ENCODE assay signal across 15 cellular contexts in genomic region chr19:4962085-4962619, GRCh38. TPM values are rescaled to one million over a fixed set of nuclear protein-coding genes. Genes with fewer than 3 reads are reported as not detected.
DNase-seq lines count a peak whose midpoint lies in the region; ATAC-seq and TF ChIP-seq lines count a peak whose summit lies in the region.
"Had no signal": no experiment of that assay in that cellular context is flagged by ENCODE, and none has a peak within 500 bp of the region (broad histone marks: within the 10 kb centered on the region; RNA-seq: fewer than 3 reads in every experiment).

No MANE protein-coding gene starts in this region.

- peaks cover 0 to 1% (median 0%) of the 10 kb centered on the region in 3 donors for H3K27me3 Mint-ChIP-seq in CD14-positive monocyte (ENCODE audit: low read depth in 3 of 3)

- ATAC-seq in left colon (peak; percentile 53), left ventricle myocardium superior (no peak)
- ATAC-seq: A549; CD8-positive, alpha-beta T cell; HCT116 had no signal

- DNase-seq in left colon (no peak), osteoblast (ENCODE audit: insufficient read length, low spot score, missing footprints) (peak; percentile 49), CD14-positive monocyte (ENCODE audit: low spot score) (no peak), left ventricle myocardium superior (no peak)
- DNase-seq: Calu3; CD8-positive, alpha-beta T cell; DMS79 treated with DMSO at 0.1 percent for 48 hours; GF-D8; GOT3; H7 had no signal

- no peaks in the 10 kb centered on the region for H3K79me2 ChIP-seq in osteoblast (ENCODE audit: insufficient read depth, low read length)

- H3K27me3 ChIP-seq in osteoblast (ENCODE audit: insufficient read depth, low read length) = no peaks in the 10 kb centered on the region
- H3K27me3 ChIP-seq: BLaER1 had no signal

- H4K20me1 ChIP-seq in osteoblast (ENCODE audit: insufficient read depth, low read length) = peaks cover 3% of the 10 kb centered on the region

- no peaks in the 10 kb centered on the region for H3K4me1 ChIP-seq in HEK293 (ENCODE audit: control insufficient read depth, insufficient read depth, low read length)
- H3K4me1 ChIP-seq in osteoblast (ENCODE audit: insufficient read depth, low read length) = no peaks in the 10 kb centered on the region
- H3K4me1 ChIP-seq: A549 had no signal

- TF ChIP-seq CTCF in 22Rv1 (IDR thresholded peaks at IDR 0.05) (no peak), HEK293 (tag by site-specific recombination; IDR thresholded peaks at IDR 0.05) (no peak), osteoblast (IDR thresholded peaks at IDR 0.05; ENCODE audit: extremely low read depth, low read depth, low read length) (no peak), CD14-positive monocyte (IDR thresholded peaks at IDR 0.05) (no peak)

- CTCF ChIA-PET in HEK293 (lab: Yijun Ruan, JAX) = no interaction called here

- no peak overlapping the region for H3K4me2 ChIP-seq in osteoblast (ENCODE audit: insufficient read depth, low read length)
- H3K4me2 ChIP-seq: A549, BLaER1 had no signal

- H3K9me3 Mint-ChIP-seq in CD14-positive monocyte = no peaks in the 10 kb centered on the region
- H3K9me3 Mint-ChIP-seq: CD8-positive, alpha-beta T cell had no signal

- peaks cover 44 to 56% of the 10 kb centered on the region in 2 experiments for H3K36me3 ChIP-seq in HEK293 (ENCODE audit: control insufficient read depth in 2 of 2, insufficient read depth in 1 of 2, low read length in 2 of 2)
- H3K36me3 ChIP-seq in osteoblast (ENCODE audit: insufficient read depth, low read length) = peaks cover 27% of the 10 kb centered on the region

- intact Hi-C loops in left colon (cut with DNase I, micrococcal nuclease) (no loop called here), CD14-positive monocyte (cut with micrococcal nuclease) (loop anchor here in 1 of 2 donors (10.0 kb wide), 1 partner anchor 157 kb away; no protein-coding TSS in a partner anchor), left ventricle myocardium superior (cut with micrococcal nuclease) (no loop called here)

- peaks cover 10 to 52% of the 10 kb centered on the region in 2 donors for H3K36me3 Mint-ChIP-seq in CD14-positive monocyte
- H3K36me3 Mint-ChIP-seq: CD8-positive, alpha-beta T cell had no signal

- H3K4me3 Mint-ChIP-seq in CD14-positive monocyte = no peak overlapping the region
- H3K4me3 Mint-ChIP-seq: CD8-positive, alpha-beta T cell had no signal

- H2AFZ ChIP-seq in osteoblast (ENCODE audit: low read length) = no peak overlapping the region

- POLR2A ChIA-PET in HEK293 (lab: Yijun Ruan, JAX) = interaction anchor here (0.6 kb wide), 1 partner anchor 11 kb away, joined by 5 read pairs; no protein-coding TSS in a partner anchor

- no peaks in the 10 kb centered on the region for H3K4me1 Mint-ChIP-seq in CD14-positive monocyte

- H3K27ac Mint-ChIP-seq in CD14-positive monocyte = no peak overlapping the region
- H3K27ac Mint-ChIP-seq: CD8-positive, alpha-beta T cell had no signal

- H3K27ac ChIP-seq in 22Rv1 (0 out of 2 replicates have a peak overlapping the region, but pooled peaks have one; percentile 6), HEK293 (ENCODE audit: extremely low read depth, low read depth, low read length) (no peak overlapping the region), osteoblast (ENCODE audit: low read depth, low read length) (no peak overlapping the region)
- H3K27ac ChIP-seq: A549, BLaER1 had no signal

- H3K9me3 ChIP-seq in HEK293 (ENCODE audit: control insufficient read depth, insufficient read depth, low read depth, low read length) (no peaks in the 10 kb centered on the region), osteoblast (ENCODE audit: low read depth, low read length) (no peaks in the 10 kb centered on the region)
- H3K9me3 ChIP-seq: A549, BLaER1 had no signal

- H3K4me3 ChIP-seq in HEK293 (ENCODE audit: low read depth, low read length) (no peak overlapping the region), osteoblast (ENCODE audit: insufficient read depth, low read length) (no peak overlapping the region)
- H3K4me3 ChIP-seq: A549, BLaER1 had no signal

TF ChIP-seq in HEK293, 187 proteins besides CTCF, POLR2A, EP300 and RAD21:
- peak; percentile 37; the same call in 1 of the 2 replicates for TF ChIP-seq KLF8 (tag by site-specific recombination; IDR thresholded peaks at IDR 0.05)
- no peak for TF ChIP-seq ZNF26 (tag by site-specific recombination; IDR thresholded peaks at IDR 0.05)
- no peak for TF ChIP-seq GLI2 (tag by site-specific recombination; IDR thresholded peaks at IDR 0.05; ENCODE audit: borderline replicate concordance, low read depth)
- TF ChIP-seq TCF7L2 (IDR thresholded peaks at IDR 0.05; ENCODE audit: borderline replicate concordance, low read depth, low read length) = no peak
- TF ChIP-seq GLIS2 (tag by site-specific recombination; IDR thresholded peaks at IDR 0.05) = no peak
- no peak for TF ChIP-seq ZNF658 (tag by site-specific recombination; IDR thresholded peaks at IDR 0.05)
- no peak for TF ChIP-seq MEIS1 (CRISPR knock-in tag; IDR thresholded peaks at IDR 0.05; ENCODE audit: borderline replicate concordance)

RNA-seq across cellular contexts. Expression of gene KDM4B, which starts 6.8 kb away (rescaled TPM):
- 10 to 100 TPM; 43.9 to 46.2 TPM for total RNA-seq in left colon
- 19.7 and 22.1 TPM in 2 replicates for total RNA-seq in osteoblast
- 10 to 100 TPM in 1 of 2 donors, 1 to 10 TPM in 1; 6.4 to 12.7 TPM for polyA plus RNA-seq in CD14-positive monocyte
- total RNA-seq in left ventricle myocardium superior = 36.4 TPM

RNA-seq across cellular contexts. Expression of gene UHRF1, which starts 52.9 kb away (rescaled TPM):
- total RNA-seq in left colon (10 to 100 TPM in 1 of 2 donors, 1 to 10 TPM in 1; 4.2 to 10.0 TPM), osteoblast (7.4 and 7.6 TPM in 2 replicates), left ventricle myocardium superior (1.5 TPM)
- under 1 TPM; 0.06 to 0.63 TPM for polyA plus RNA-seq in CD14-positive monocyte

RNA-seq across cellular contexts. Expression of gene ARRDC5, which starts 59.5 kb away (rescaled TPM):
- total RNA-seq in left colon (under 1 TPM; 0.21 to 0.42 TPM), osteoblast (0.29 and 0.36 TPM in 2 replicates), left ventricle myocardium superior (not detected)
- 1 to 10 TPM in 1 of 2 donors, under 1 TPM in 1; 0.46 to 1.0 TPM for polyA plus RNA-seq in CD14-positive monocyte
- total RNA-seq: Calu3, H7 had no signal
- polyA plus RNA-seq: A549 had no signal
